1 cellular context compared by ENCODE assay signal in genomic region chr10:74176380-74177139, GRCh38.
TF ChIP-seq lines count a peak whose summit lies in the region.

No MANE protein-coding gene starts in this region.

TF ChIP-seq in GM12878, 131 proteins besides CTCF, POLR2A, EP300 and RAD21 (continued from another document and continues in another):
- TF ChIP-seq, protein P1, sequence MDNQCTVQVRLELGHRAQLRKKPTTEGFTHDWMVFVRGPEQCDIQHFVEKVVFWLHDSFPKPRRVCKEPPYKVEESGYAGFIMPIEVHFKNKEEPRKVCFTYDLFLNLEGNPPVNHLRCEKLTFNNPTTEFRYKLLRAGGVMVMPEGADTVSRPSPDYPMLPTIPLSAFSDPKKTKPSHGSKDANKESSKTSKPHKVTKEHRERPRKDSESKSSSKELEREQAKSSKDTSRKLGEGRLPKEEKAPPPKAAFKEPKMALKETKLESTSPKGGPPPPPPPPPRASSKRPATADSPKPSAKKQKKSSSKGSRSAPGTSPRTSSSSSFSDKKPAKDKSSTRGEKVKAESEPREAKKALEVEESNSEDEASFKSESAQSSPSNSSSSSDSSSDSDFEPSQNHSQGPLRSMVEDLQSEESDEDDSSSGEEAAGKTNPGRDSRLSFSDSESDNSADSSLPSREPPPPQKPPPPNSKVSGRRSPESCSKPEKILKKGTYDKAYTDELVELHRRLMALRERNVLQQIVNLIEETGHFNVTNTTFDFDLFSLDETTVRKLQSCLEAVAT (IDR thresholded peaks at IDR 0.05): no peak
- TF ChIP-seq CBX5 (IDR thresholded peaks at IDR 0.05; ENCODE audit: low read depth) (no peak; the same call in 1 of the 2 replicates), JUND (IDR thresholded peaks at IDR 0.05; ENCODE audit: low read depth, low read length) (0 out of 2 replicates have a peak, but pooled peaks have one; percentile 47), NFIC (IDR thresholded peaks at IDR 0.05; ENCODE audit: low read depth, low read length) (no peak; the same call in 1 of the 2 replicates), USF1 (IDR thresholded peaks at IDR 0.05; ENCODE audit: borderline replicate concordance, extremely low read length, insufficient read depth, low read depth, low read length) (peak; percentile 94), TCF3 (IDR thresholded peaks at IDR 0.05; ENCODE audit: borderline replicate concordance, insufficient read depth, low read depth, low read length) (0 out of 2 replicates have a peak, but pooled peaks have one; percentile 30), MEF2B (IDR thresholded peaks at IDR 0.05; ENCODE audit: partially characterized antibody, poor library complexity, severe bottlenecking) (peak; percentile 38), GABPA (IDR thresholded peaks at IDR 0.05; ENCODE audit: low read depth) (no peak), KAT2A (conservative IDR thresholded peaks at IDR 0.05; ENCODE audit: control insufficient read depth, low read depth, low read length) (no peak), EGR1 (IDR thresholded peaks at IDR 0.05; ENCODE audit: borderline replicate concordance in 1 of 2, low read depth in 2 of 2, low read length in 2 of 2) (peak in 1 of 2 experiments; percentile 36; a peak in 1 of 3 replicates), SMARCA5 (IDR thresholded peaks at IDR 0.05) (0 out of 2 replicates have a peak, but pooled peaks have one; percentile 9), ZNF592 (IDR thresholded peaks at IDR 0.05) (no peak), ZBTB11 (CRISPR knock-in tag; IDR thresholded peaks at IDR 0.05) (no peak), POLR2AphosphoS5 (IDR thresholded peaks at IDR 0.05; ENCODE audit: low read length) (peak; percentile 84), CREM (IDR thresholded peaks at IDR 0.05; ENCODE audit: low read depth) (peak; percentile 53), YBX1 (IDR thresholded peaks at IDR 0.05) (no peak), PML (IDR thresholded peaks at IDR 0.05; ENCODE audit: low read length) (peak; percentile 20; the same call in 1 of the 2 replicates), ZNF274 (IDR thresholded peaks at IDR 0.05; ENCODE audit: insufficient read depth, insufficient read length) (no peak), BHLHE40 (IDR thresholded peaks at IDR 0.05; ENCODE audit: borderline replicate concordance in 1 of 2, low read depth in 2 of 2, low read length in 1 of 2) (peak; percentile 97 to 100), GATAD2B (conservative IDR thresholded peaks at IDR 0.05; ENCODE audit: low read depth) (peak; percentile 74; the same call in 1 of the 2 replicates), NBN (IDR thresholded peaks at IDR 0.05) (peak; percentile 62; the same call in 1 of the 2 replicates), HDGF (IDR thresholded peaks at IDR 0.05) (peak; percentile 89), NR2C1 (IDR thresholded peaks at IDR 0.05) (peak; percentile 45; the same call in 1 of the 2 replicates), STAT1 (conservative IDR thresholded peaks at IDR 0.05) (0 out of 2 replicates have a peak, but pooled peaks have one; percentile 65), E2F8 (IDR thresholded peaks at IDR 0.05; ENCODE audit: low read depth, partially characterized antibody) (peak; percentile 25), BCLAF1 (IDR thresholded peaks at IDR 0.05) (no peak), TBL1XR1 (IDR thresholded peaks at IDR 0.05; ENCODE audit: low read depth, low read length) (no peak), BACH1 (IDR thresholded peaks at IDR 0.05; ENCODE audit: borderline replicate concordance) (peak; percentile 94)
- TF ChIP-seq, protein P2, sequence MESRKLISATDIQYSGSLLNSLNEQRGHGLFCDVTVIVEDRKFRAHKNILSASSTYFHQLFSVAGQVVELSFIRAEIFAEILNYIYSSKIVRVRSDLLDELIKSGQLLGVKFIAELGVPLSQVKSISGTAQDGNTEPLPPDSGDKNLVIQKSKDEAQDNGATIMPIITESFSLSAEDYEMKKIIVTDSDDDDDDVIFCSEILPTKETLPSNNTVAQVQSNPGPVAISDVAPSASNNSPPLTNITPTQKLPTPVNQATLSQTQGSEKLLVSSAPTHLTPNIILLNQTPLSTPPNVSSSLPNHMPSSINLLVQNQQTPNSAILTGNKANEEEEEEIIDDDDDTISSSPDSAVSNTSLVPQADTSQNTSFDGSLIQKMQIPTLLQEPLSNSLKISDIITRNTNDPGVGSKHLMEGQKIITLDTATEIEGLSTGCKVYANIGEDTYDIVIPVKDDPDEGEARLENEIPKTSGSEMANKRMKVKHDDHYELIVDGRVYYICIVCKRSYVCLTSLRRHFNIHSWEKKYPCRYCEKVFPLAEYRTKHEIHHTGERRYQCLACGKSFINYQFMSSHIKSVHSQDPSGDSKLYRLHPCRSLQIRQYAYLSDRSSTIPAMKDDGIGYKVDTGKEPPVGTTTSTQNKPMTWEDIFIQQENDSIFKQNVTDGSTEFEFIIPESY (IDR thresholded peaks at IDR 0.05): no peak
- TF ChIP-seq, protein P3, sequence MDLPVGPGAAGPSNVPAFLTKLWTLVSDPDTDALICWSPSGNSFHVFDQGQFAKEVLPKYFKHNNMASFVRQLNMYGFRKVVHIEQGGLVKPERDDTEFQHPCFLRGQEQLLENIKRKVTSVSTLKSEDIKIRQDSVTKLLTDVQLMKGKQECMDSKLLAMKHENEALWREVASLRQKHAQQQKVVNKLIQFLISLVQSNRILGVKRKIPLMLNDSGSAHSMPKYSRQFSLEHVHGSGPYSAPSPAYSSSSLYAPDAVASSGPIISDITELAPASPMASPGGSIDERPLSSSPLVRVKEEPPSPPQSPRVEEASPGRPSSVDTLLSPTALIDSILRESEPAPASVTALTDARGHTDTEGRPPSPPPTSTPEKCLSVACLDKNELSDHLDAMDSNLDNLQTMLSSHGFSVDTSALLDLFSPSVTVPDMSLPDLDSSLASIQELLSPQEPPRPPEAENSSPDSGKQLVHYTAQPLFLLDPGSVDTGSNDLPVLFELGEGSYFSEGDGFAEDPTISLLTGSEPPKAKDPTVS (IDR thresholded peaks at IDR 0.05; ENCODE audit: low read depth, low read length): no peak
